In genomic region chrX:106100442-106100841, GRCh38 we compare ENCODE assay signal across 3 cellular contexts.
"Had no signal": no experiment of that assay in that cellular context is flagged by ENCODE, and none has a peak within 500 bp of the region (broad histone marks: within the 10 kb centered on the region; RNA-seq: fewer than 3 reads in every experiment).

No MANE protein-coding gene starts in this region.

- H3K4me3 ChIP-seq: GM12878 had no signal

- DNase-seq: GDM1, GF-D8 had no signal
